In genomic region chr12:104720346-104721064, GRCh38 we compare ENCODE assay signal across 8 cellular contexts.
DNase-seq lines count a peak whose midpoint lies in the region; ATAC-seq, FAIRE-seq and TF ChIP-seq lines count a peak whose summit lies in the region.

No MANE protein-coding gene starts in this region.

- TF ChIP-seq POLR2A in transverse colon (IDR thresholded peaks at IDR 0.05) (no peak), H54 (IDR thresholded peaks at IDR 0.05; ENCODE audit: low read depth, low read length) (no peak)

- WGBS in ectodermal cell, 2 experiments, result 60 to 63% methylated on average over 29 of the region's 29 CpGs
- 36 to 46% methylated on average over 8 to 29 of the region's 29 CpGs for WGBS in transverse colon (ENCODE audit: low coverage in 1 of 2), 2 donors

- H3K27me3 Mint-ChIP-seq in activated CD4-positive, alpha-beta T cell treated with anti-CD3 and anti-CD28 coated beads for 36 hours, result no peaks in the 10 kb centered on the region

- peak; percentile 75 for DNase-seq in activated CD4-positive, alpha-beta T cell treated with anti-CD3 and anti-CD28 coated beads for 36 hours
- DNase-seq in transverse colon, result peak; percentile 58
- no peak for DNase-seq in HuH-7 (ENCODE audit: low spot score)
- no peak for DNase-seq in H54 (ENCODE audit: insufficient read length, low spot score)

- in situ Hi-C loops in transverse colon (cut with MboI; ENCODE audit: low pct_ligation_motif_present in 1 of 4, low pct_unique_long_range_greater_than_20kb in 1 of 4, low sequenced_read_pairs in 3 of 4), result no loop called here

- H3K36me3 ChIP-seq in ectodermal cell (ENCODE audit: control insufficient read depth, insufficient read depth, low read length) (no peaks in the 10 kb centered on the region), neutrophil (peaks cover 3% of the 10 kb centered on the region), transverse colon (no peaks in the 10 kb centered on the region)

- H3K27ac ChIP-seq in ectodermal cell (ENCODE audit: insufficient read depth, low read depth, low read length, poor library complexity, severe bottlenecking), result peak overlapping the region; percentile 65
- H3K27ac ChIP-seq in neutrophil, result peak overlapping the region; percentile 95
- H3K27ac ChIP-seq in transverse colon, result peak overlapping the region; percentile 62 to 80 (median 70)

- H3K9me3 ChIP-seq in ectodermal cell (ENCODE audit: control insufficient read depth, low read length), result no peaks in the 10 kb centered on the region
- H3K9me3 ChIP-seq in neutrophil, result no peaks in the 10 kb centered on the region
- no peaks in the 10 kb centered on the region for H3K9me3 ChIP-seq in transverse colon

- POLR2A ChIA-PET in activated CD4-positive, alpha-beta T cell treated with anti-CD3 and anti-CD28 coated beads for 36 hours (lab: Charles Lee), result interaction anchor here (1.1 kb wide), 1 partner anchor 25 kb away, joined by 3 read pairs; no protein-coding TSS in a partner anchor

- no peaks in the 10 kb centered on the region for H3K27me3 ChIP-seq in ectodermal cell (ENCODE audit: control insufficient read depth, insufficient read depth, low read length, poor library complexity, severe bottlenecking)
- no peaks in the 10 kb centered on the region for H3K27me3 ChIP-seq in neutrophil
- no peaks in the 10 kb centered on the region for H3K27me3 ChIP-seq in transverse colon

- H3K9me3 Mint-ChIP-seq in activated CD4-positive, alpha-beta T cell treated with anti-CD3 and anti-CD28 coated beads for 36 hours (ENCODE audit: low read depth), result no peaks in the 10 kb centered on the region

- no peak for TF ChIP-seq EP300 in transverse colon (IDR thresholded peaks at IDR 0.05; ENCODE audit: low read depth)

- H3K4me1 ChIP-seq in ectodermal cell (ENCODE audit: control insufficient read depth, insufficient read depth, low read length), result peaks cover 45% of the 10 kb centered on the region
- H3K4me1 ChIP-seq in neutrophil (ENCODE audit: control insufficient read depth in 1 of 2, insufficient read depth in 1 of 2, low read depth in 1 of 2, low read length in 1 of 2), result peaks cover 23% of the 10 kb centered on the region in 2 experiments
- H3K4me1 ChIP-seq in transverse colon, result peaks cover 0 to 27% (median 6%) of the 10 kb centered on the region in 4 donors

- H3K4me3 Mint-ChIP-seq in activated CD4-positive, alpha-beta T cell treated with anti-CD3 and anti-CD28 coated beads for 36 hours, result peak overlapping the region; percentile 73

- peak overlapping the region; percentile 95 for H3K27ac Mint-ChIP-seq in activated CD4-positive, alpha-beta T cell treated with anti-CD3 and anti-CD28 coated beads for 36 hours

- H3K4me3 ChIP-seq in ectodermal cell (ENCODE audit: insufficient read depth, low read depth, low read length) (no peak overlapping the region), neutrophil (ENCODE audit: low read depth in 1 of 2, low read length in 1 of 2) (peak overlapping the region; percentile 55 to 74), transverse colon (peak overlapping the region in 1 of 4 donors; percentile 35)

- CTCF ChIA-PET in activated CD4-positive, alpha-beta T cell treated with anti-CD3 and anti-CD28 coated beads for 36 hours (lab: Charles Lee), result interaction anchor here (0.7 to 1.9 kb wide), 8 partner anchors 10 to 505 kb away, joined by 3 to 7 read pairs (median 3); partner anchors contain the start of gene TXNRD1

- TF ChIP-seq CTCF in neutrophil (IDR thresholded peaks at IDR 0.05) (no peak), transverse colon (IDR thresholded peaks at IDR 0.05) (no peak)

- no peak for FAIRE-seq in H54 (lab: Jason Lieb, UNC)

- intact Hi-C loops in activated CD4-positive, alpha-beta T cell treated with anti-CD3 and anti-CD28 coated beads for 36 hours (cut with DNase I, micrococcal nuclease), result loop anchor here in 1 of 2 experiments (2.0 kb wide), 1 partner anchor 26 kb away; no protein-coding TSS in a partner anchor
- intact Hi-C loops in transverse colon (cut with DNase I; ENCODE audit: low total_unique reads), result no loop called here

- peak; percentile 42 for ATAC-seq in GM21786 (IDR thresholded peaks at IDR 0.05; ENCODE audit: unreplicated experiment)
- peak; percentile 69 for ATAC-seq in activated CD4-positive, alpha-beta T cell treated with anti-CD3 and anti-CD28 coated beads for 36 hours
- no peak for ATAC-seq in HG03457 (IDR thresholded peaks at IDR 0.05; ENCODE audit: unreplicated experiment)

- peaks cover 40% of the 10 kb centered on the region for H3K4me1 Mint-ChIP-seq in activated CD4-positive, alpha-beta T cell treated with anti-CD3 and anti-CD28 coated beads for 36 hours

- no peaks in the 10 kb centered on the region for H3K36me3 Mint-ChIP-seq in activated CD4-positive, alpha-beta T cell treated with anti-CD3 and anti-CD28 coated beads for 36 hours (ENCODE audit: low read depth)

Comparison
In these comparisons a context has a peak if more than half of its experiments do, and no peak if none do; other contexts are left out.
1. DNase-seq: peak in activated CD4-positive, alpha-beta T cell treated with anti-CD3 and anti-CD28 coated beads for 36 hours (single experiment) and transverse colon (single experiment); none in HuH-7 (single experiment) and H54 (single experiment).
2. Peak in every context shown above with its lines, with median percentiles within 50 percentile points of each other: H3K27ac ChIP-seq.